ENCODE assay signal across 16 cellular contexts in the genomic region with DNA sequence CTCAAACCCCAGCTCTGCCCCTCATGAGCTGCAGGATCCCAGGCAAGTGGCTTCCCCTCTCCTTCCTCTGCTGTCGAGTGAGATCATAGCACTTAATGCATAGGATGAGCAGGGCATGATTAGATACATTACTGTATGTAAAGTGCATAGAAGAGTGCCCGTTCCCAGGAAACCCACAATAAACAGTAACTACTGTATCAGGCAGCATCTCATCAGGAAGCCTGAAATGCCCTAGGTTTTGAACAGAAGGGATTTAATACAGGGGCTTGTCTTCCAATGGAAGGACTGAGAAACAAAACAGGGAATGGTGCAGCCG. TPM values are rescaled to one million over a fixed set of nuclear protein-coding genes. Genes with fewer than 3 reads are reported as not detected.
DNase-seq lines count a peak whose midpoint lies in the region; ATAC-seq, FAIRE-seq and TF ChIP-seq lines count a peak whose summit lies in the region.
"Had no signal": no experiment of that assay in that cellular context is flagged by ENCODE, and none has a peak within 500 bp of the region (broad histone marks: within the 10 kb centered on the region; RNA-seq: fewer than 3 reads in every experiment).

No MANE protein-coding gene starts in this region.

- no peak for TF ChIP-seq EP300 in GM12878 (IDR thresholded peaks at IDR 0.05; ENCODE audit: borderline replicate concordance in 1 of 2, control insufficient read depth in 1 of 2, low read depth in 2 of 2, low read length in 2 of 2)
- no peak for TF ChIP-seq EP300 in stomach (IDR thresholded peaks at IDR 0.05)

- no peak for FAIRE-seq in GM12878 (lab: Jason Lieb, UNC)
- FAIRE-seq: astrocyte, urothelium cell line had no signal

- H2AFZ ChIP-seq in Karpas-422 (ENCODE audit: low read length) (no peak overlapping the region; the same call in 1 of the 2 replicates), GM12878 (ENCODE audit: control insufficient read depth, low read depth, low read length) (no peak overlapping the region; the same call in 1 of the 2 replicates)

- TSS peak; percentile 75 for BruUV-seq in GM12878 (replicated peaks; lab: Mats Ljungman, UMichigan)

- no peak overlapping the region for H3K27ac Mint-ChIP-seq in activated CD4-positive, alpha-beta memory T cell treated with anti-CD3 and anti-CD28 coated beads for 36 hours
- no peak overlapping the region for H3K27ac Mint-ChIP-seq in activated CD4-positive, alpha-beta memory T cell treated with anti-CD3 and anti-CD28 coated beads, Interleukin-2, amount 10 ng/mL, durations not matched to agents 7 days and 5 days

- peaks cover 49% of the 10 kb centered on the region for H3K4me1 Mint-ChIP-seq in activated CD4-positive, alpha-beta memory T cell treated with anti-CD3 and anti-CD28 coated beads for 36 hours (ENCODE audit: low read depth)
- H3K4me1 Mint-ChIP-seq in activated CD4-positive, alpha-beta memory T cell treated with anti-CD3 and anti-CD28 coated beads, Interleukin-2, amount 10 ng/mL, durations not matched to agents 7 days and 5 days, result peaks cover 55% of the 10 kb centered on the region

- H3K4me2 ChIP-seq in Karpas-422 (ENCODE audit: low read depth, low read length, poor library complexity, severe bottlenecking) (peak overlapping the region; percentile 58), GM12878 (ENCODE audit: control insufficient read depth, insufficient read depth) (peak overlapping the region; percentile 92)

- intact Hi-C loops in activated CD4-positive, alpha-beta memory T cell treated with anti-CD3 and anti-CD28 coated beads for 36 hours (cut with micrococcal nuclease), result no loop called here
- intact Hi-C loops in GM12878 (cut with micrococcal nuclease; ENCODE audit: unreplicated experiment) (loop anchor here (2.0 kb wide), 1 partner anchor 46 kb away; no protein-coding TSS in a partner anchor), stomach (cut with DNase I; ENCODE audit: low total_unique reads) (no loop called here)

- no peaks in the 10 kb centered on the region for H3K36me3 ChIP-seq in Karpas-422 (ENCODE audit: insufficient read depth, low read length)
- H3K36me3 ChIP-seq in GM12878 (ENCODE audit: control insufficient read depth in 2 of 2, insufficient read depth in 2 of 2, low read length in 1 of 2), result no peaks in the 10 kb centered on the region
- H3K36me3 ChIP-seq in stomach, result no peaks in the 10 kb centered on the region
- H3K36me3 ChIP-seq: gastroesophageal sphincter had no signal

- in situ Hi-C loops in GM12878 (cut with MboI), result loop anchor here (25.0 kb wide), 1 partner anchor 1418 kb away; no protein-coding TSS in a partner anchor

- no peaks in the 10 kb centered on the region for H3K36me3 Mint-ChIP-seq in activated CD4-positive, alpha-beta memory T cell treated with anti-CD3 and anti-CD28 coated beads for 36 hours
- H3K36me3 Mint-ChIP-seq in activated CD4-positive, alpha-beta memory T cell treated with anti-CD3 and anti-CD28 coated beads, Interleukin-2, amount 10 ng/mL, durations not matched to agents 7 days and 5 days (ENCODE audit: low read depth), result no peaks in the 10 kb centered on the region
- H3K36me3 Mint-ChIP-seq: naive thymus-derived CD8-positive, alpha-beta T cell had no signal

- no peak overlapping the region for H3K4me3 Mint-ChIP-seq in activated CD4-positive, alpha-beta memory T cell treated with anti-CD3 and anti-CD28 coated beads for 36 hours
- H3K4me3 Mint-ChIP-seq in activated CD4-positive, alpha-beta memory T cell treated with anti-CD3 and anti-CD28 coated beads, Interleukin-2, amount 10 ng/mL, durations not matched to agents 7 days and 5 days, result no peak overlapping the region

- H3K9me3 Mint-ChIP-seq in activated CD4-positive, alpha-beta memory T cell treated with anti-CD3 and anti-CD28 coated beads for 36 hours, result no peaks in the 10 kb centered on the region
- no peaks in the 10 kb centered on the region for H3K9me3 Mint-ChIP-seq in activated CD4-positive, alpha-beta memory T cell treated with anti-CD3 and anti-CD28 coated beads, Interleukin-2, amount 10 ng/mL, durations not matched to agents 7 days and 5 days
- H3K9me3 Mint-ChIP-seq: naive thymus-derived CD8-positive, alpha-beta T cell had no signal

- peak; percentile 8 for DNase-seq in activated CD4-positive, alpha-beta memory T cell treated with anti-CD3 and anti-CD28 coated beads for 36 hours
- no peak for DNase-seq in activated CD4-positive, alpha-beta memory T cell treated with anti-CD3 and anti-CD28 coated beads, Interleukin-2, amount 10 ng/mL, durations not matched to agents 7 days and 5 days
- peak; percentile 67 for DNase-seq in Karpas-422
- no peak for DNase-seq in GM12878 (ENCODE audit: low read depth, low spot score)
- DNase-seq in NCI-H1092 (lab: John Stamatoyannopoulos, UW), result no peak
- DNase-seq in stomach, result no peak
- no peak for DNase-seq in inferior parietal cortex (ENCODE audit: extremely low spot score)
- DNase-seq: cortex of kidney, NCI-H2081 treated with DMSO at 0.1 percent for 48 hours, NCI-H510A treated with DMSO at 0.1 percent for 48 hours had no signal

- H3K27ac ChIP-seq in Karpas-422 (ENCODE audit: low read length) (peak overlapping the region; percentile 96), GM12878 (ENCODE audit: control insufficient read depth, insufficient read depth) (peak overlapping the region; percentile 98), skin epidermis (peak overlapping the region in 13 of 21 experiments; percentile 24 to 88 (median 64)), stomach (peak overlapping the region in 2 of 5 donors; percentile 65 to 89)
- H3K27ac ChIP-seq: psoas muscle had no signal

- H3K79me2 ChIP-seq in Karpas-422 (ENCODE audit: low read length) (no peaks in the 10 kb centered on the region), GM12878 (ENCODE audit: control insufficient read depth, insufficient read depth, low read length) (no peaks in the 10 kb centered on the region; the same call in 1 of the 2 replicates)

- peaks cover 93% of the 10 kb centered on the region for H3K4me1 ChIP-seq in Karpas-422 (ENCODE audit: low read length)
- H3K4me1 ChIP-seq in GM12878 (ENCODE audit: control insufficient read depth, insufficient read depth, low read length), result peaks cover 51% of the 10 kb centered on the region
- peaks cover 21 to 100% (median 62%) of the 10 kb centered on the region in 4 donors for H3K4me1 ChIP-seq in stomach

- CTCF ChIA-PET in activated CD4-positive, alpha-beta memory T cell treated with anti-CD3 and anti-CD28 coated beads for 36 hours (lab: Charles Lee), result interaction anchor here (1.2 kb wide), 1 partner anchor 93 kb away, joined by 3 read pairs; no protein-coding TSS in a partner anchor
- CTCF ChIA-PET in activated CD4-positive, alpha-beta memory T cell treated with anti-CD3 and anti-CD28 coated beads, Interleukin-2, amount 10 ng/mL, durations not matched to agents 7 days and 5 days (lab: Charles Lee), result no interaction called here
- CTCF ChIA-PET in GM12878 (lab: Yijun Ruan, JAX), result interaction anchor here (1.2 to 6.6 kb wide), 6 partner anchors 9 to 92 kb away, joined by 3 to 78 read pairs (median 6); no protein-coding TSS in a partner anchor

- POLR2A ChIA-PET in activated CD4-positive, alpha-beta memory T cell treated with anti-CD3 and anti-CD28 coated beads for 36 hours (lab: Charles Lee), result no interaction called here
- POLR2A ChIA-PET in activated CD4-positive, alpha-beta memory T cell treated with anti-CD3 and anti-CD28 coated beads, Interleukin-2, amount 10 ng/mL, durations not matched to agents 7 days and 5 days (lab: Charles Lee), result interaction anchor here (0.6 to 3.2 kb wide), 3 partner anchors 12 to 38 kb away, joined by 4 to 29 read pairs (median 15); no protein-coding TSS in a partner anchor
- POLR2A ChIA-PET in GM12878 (lab: Charles Lee), result interaction anchor here (1.3 to 5.5 kb wide), 8 partner anchors 10 to 72 kb away, joined by 3 to 59 read pairs (median 14); no protein-coding TSS in a partner anchor

- WGBS in GM12878 (ENCODE audit: insufficient coverage, insufficient replicate concordance, low lambda C conversion rate, missing lambda C conversion rate), result 52% methylated on average over 3 of the region's 3 CpGs
- 85 to 99% (median 91%) methylated on average over 2 to 3 of the region's 3 CpGs for WGBS in stomach, 5 donors

- TF ChIP-seq CTCF in GM12878 (IDR thresholded peaks at IDR 0.05 in 2 of 3, conservative IDR thresholded peaks at IDR 0.05 in 1 of 3; ENCODE audit: control insufficient read depth in 2 of 3, extremely low read depth in 1 of 3, insufficient read depth in 1 of 3, low read depth in 3 of 3, low read length in 3 of 3), result no peak
- no peak for TF ChIP-seq CTCF in stomach (IDR thresholded peaks at IDR 0.05)

- TF ChIP-seq POLR2A in GM12878 (IDR thresholded peaks at IDR 0.05; ENCODE audit: low read depth, low read length) (no peak), stomach (IDR thresholded peaks at IDR 0.05) (no peak)

- RAD21 ChIA-PET in GM12878 (lab: Charles Lee; ENCODE audit: unreplicated experiment), result interaction anchor here (0.6 to 16.1 kb wide), 7 partner anchors 10 to 73 kb away, joined by 3 to 293 read pairs (median 16); no protein-coding TSS in a partner anchor

- H3K27me3 ChIP-seq in Karpas-422 (ENCODE audit: low read length), result no peaks in the 10 kb centered on the region
- H3K27me3 ChIP-seq in GM12878 (replicated peaks in 1 of 2; ENCODE audit: control insufficient read depth in 2 of 2, insufficient read depth in 2 of 2, low read length in 1 of 2), result no peaks in the 10 kb centered on the region
- H3K27me3 ChIP-seq in stomach, result no peaks in the 10 kb centered on the region

- peak overlapping the region; percentile 23; the same call in 1 of the 2 replicates for H3K4me3 ChIP-seq in Karpas-422 (ENCODE audit: low read length)
- no peak overlapping the region for H3K4me3 ChIP-seq in GM12878
- no peak overlapping the region for H3K4me3 ChIP-seq in skin epidermis
- H3K4me3 ChIP-seq in stomach, result no peak overlapping the region
- H3K4me3 ChIP-seq: gastroesophageal sphincter, psoas muscle had no signal

- no peaks in the 10 kb centered on the region for H3K27me3 Mint-ChIP-seq in activated CD4-positive, alpha-beta memory T cell treated with anti-CD3 and anti-CD28 coated beads for 36 hours
- peaks cover 4% of the 10 kb centered on the region for H3K27me3 Mint-ChIP-seq in activated CD4-positive, alpha-beta memory T cell treated with anti-CD3 and anti-CD28 coated beads, Interleukin-2, amount 10 ng/mL, durations not matched to agents 7 days and 5 days

- H4K20me1 ChIP-seq in Karpas-422 (ENCODE audit: insufficient read depth, low read depth, low read length) (no peaks in the 10 kb centered on the region), GM12878 (ENCODE audit: control insufficient read depth, insufficient read depth) (no peaks in the 10 kb centered on the region)

- H3K9ac ChIP-seq in Karpas-422 (ENCODE audit: low read length) (peak overlapping the region; percentile 70), GM12878 (ENCODE audit: control insufficient read depth, insufficient read depth, low read length) (0 out of 2 replicates have a peak overlapping the region, but pooled peaks have one; percentile 26)

- H3K9me3 ChIP-seq in Karpas-422 (ENCODE audit: low read length) (no peaks in the 10 kb centered on the region), GM12878 (replicated peaks; ENCODE audit: control insufficient read depth, insufficient read depth, low read length) (no peaks in the 10 kb centered on the region), stomach (no peaks in the 10 kb centered on the region)
- H3K9me3 ChIP-seq: gastroesophageal sphincter, psoas muscle had no signal

- H3K9me2 ChIP-seq in Karpas-422 (replicated peaks; ENCODE audit: insufficient read depth, low read length), result no peaks in the 10 kb centered on the region

- ATAC-seq in GM12878, result no peak
- ATAC-seq: gastroesophageal sphincter had no signal

- SMC1A ChIA-PET in GM12878 (lab: Charles Lee; ENCODE audit: uncharacterized antibody, unreplicated experiment), result interaction anchor here (1.3 to 13.1 kb wide), 9 partner anchors 19 to 85 kb away, joined by 3 to 249 read pairs (median 14); no protein-coding TSS in a partner anchor

- TF ChIP-seq RAD21 in GM12878 (IDR thresholded peaks at IDR 0.05; ENCODE audit: insufficient read depth, low read depth, low read length), result no peak

RNA-seq across cellular contexts. Expression of a gene that starts 38.5 kb away (rescaled TPM):
- 10 to 100 TPM; 16.1 to 18.8 TPM for total RNA-seq in activated CD4-positive, alpha-beta memory T cell treated with anti-CD3 and anti-CD28 coated beads for 36 hours
- 10 to 100 TPM; 16.9 to 18.9 TPM for total RNA-seq in activated CD4-positive, alpha-beta memory T cell treated with anti-CD3 and anti-CD28 coated beads, Interleukin-2, amount 10 ng/mL, durations not matched to agents 7 days and 5 days
- total RNA-seq in Karpas-422 (2014; rRNA removed; shearing (Covaris generic); ENCODE audit: low replicate concordance), result 77.9 and 93.3 TPM in 2 replicates
- 174 and 184 TPM in 2 replicates for total RNA-seq in GM12878 (2013; cell fraction: nucleolus; rRNA removed)
- total RNA-seq in GM12878 (2014; rRNA removed) (50.0 and 58.0 TPM in 2 replicates), GM12878 (2014; rRNA removed; fragmentation: Illumina TruSeq; extraction: Trizol) (51.8 and 53.8 TPM in 2 replicates), GM12878 (2021) (136 and 142 TPM in 2 replicates), stomach (10 to 100 TPM; 24.5 to 76.8 (median 35.6) TPM)
- polyA plus RNA-seq in GM12878 (2011; ENCODE audit: low read depth), result 62.2 TPM
- polyA plus RNA-seq in GM12878 (2011; rRNA removed) (131 and 161 TPM in 2 replicates), GM12878 (2014; fragmentation: Illumina TruSeq; extraction: Trizol) (68.6 and 87.1 TPM in 2 replicates), GM12878 (2014; fragmentation: Nextera tagmentation; extraction: Ambion mirVana) (10 to 100 TPM; 31.3 to 33.2 TPM), GM12878 (2014; rRNA removed) (91.3 and 96.0 TPM in 2 replicates), GM12878 (2016; fragmentation: Nextera tagmentation; extraction: Ambion mirVana) (100 to 1,000 TPM in 1 of 2 experiments, 10 to 100 TPM in 1; 97.0 to 104 TPM), stomach (10 to 100 TPM in 2 of 3 donors, 1 to 10 TPM in 1; 6.0 to 18.9 (median 18.3) TPM)
- 171 and 176 TPM in 2 replicates for polyA plus RNA-seq in GM12878 (2011; cell fraction: cytosol; rRNA removed)
- polyA plus RNA-seq in GM12878 (2011; cell fraction: nucleus; rRNA removed), result 186 and 192 TPM in 2 replicates
- 79.3 and 129 TPM in 2 replicates for polyA plus RNA-seq in GM12878 (2012)
- polyA minus RNA-seq in GM12878 (2011; rRNA and poly(A)+ RNA removed), result 210 and 248 TPM in 2 replicates
- 53.5 and 58.5 TPM in 2 replicates for polyA minus RNA-seq in GM12878 (2011; cell fraction: cytosol; rRNA and poly(A)+ RNA removed)
- 60.7 and 78.1 TPM in 2 replicates for polyA minus RNA-seq in GM12878 (2011; cell fraction: nucleus; rRNA and poly(A)+ RNA removed)

Comparison
In these comparisons a context has a peak if more than half of its experiments do, and no peak if none do; other contexts are left out.
1. DNase-seq: peak in activated CD4-positive, alpha-beta memory T cell treated with anti-CD3 and anti-CD28 coated beads for 36 hours (single experiment) and Karpas-422 (single experiment); none in activated CD4-positive, alpha-beta memory T cell treated with anti-CD3 and anti-CD28 coated beads, Interleukin-2, amount 10 ng/mL, durations not matched to agents 7 days and 5 days (single experiment), GM12878 (single experiment), NCI-H1092 (single experiment), stomach (single experiment) and inferior parietal cortex (single experiment).